ENCODE assay signal across 11 cellular contexts in genomic region chr5:150295172-150295611, GRCh38. TPM values are rescaled to one million over a fixed set of nuclear protein-coding genes. Genes with fewer than 3 reads are reported as not detected.
DNase-seq lines count a peak whose midpoint lies in the region; ATAC-seq and TF ChIP-seq lines count a peak whose summit lies in the region.
"Had no signal": no experiment of that assay in that cellular context is flagged by ENCODE, and none has a peak within 500 bp of the region (broad histone marks: within the 10 kb centered on the region; RNA-seq: fewer than 3 reads in every experiment).

No MANE protein-coding gene starts in this region.

- H3K4me3 Mint-ChIP-seq in stimulated activated memory B cell treated with anti-CD40 and anti-IgM and Interleukin-4, amounts not matched to agents 10 μg/mL and 1 μg/mL and 100 μg/mL, for 72 hours = no peak overlapping the region
- H3K4me3 Mint-ChIP-seq in stimulated activated naive B cell treated with anti-CD40 and anti-IgM and Interleukin-4, amounts not matched to agents 10 μg/mL and 1 μg/mL and 100 μg/mL, for 72 hours = no peak overlapping the region

- no peak for ATAC-seq in stimulated activated memory B cell treated with anti-CD40 and anti-IgM and Interleukin-4, amounts not matched to agents 10 μg/mL and 1 μg/mL and 100 μg/mL, for 72 hours
- ATAC-seq in GM18873 (IDR thresholded peaks at IDR 0.05; ENCODE audit: low FRiP score, unreplicated experiment) = no peak
- no peak for ATAC-seq in stimulated activated naive B cell treated with anti-CD40 and anti-IgM and Interleukin-4, amounts not matched to agents 10 μg/mL and 1 μg/mL and 100 μg/mL, for 72 hours (replicated peaks)

- CTCF ChIA-PET in A673 (lab: Charles Lee) = no interaction called here

- peak overlapping the region; percentile 71 for H3K27ac ChIP-seq in A673 (ENCODE audit: low read depth, low read length, poor library complexity, severe bottlenecking)
- H3K27ac ChIP-seq in brain microvascular endothelial cell = no peak overlapping the region
- H3K27ac ChIP-seq: thoracic aorta had no signal

- no peaks in the 10 kb centered on the region for H3K36me3 Mint-ChIP-seq in stimulated activated memory B cell treated with anti-CD40 and anti-IgM and Interleukin-4, amounts not matched to agents 10 μg/mL and 1 μg/mL and 100 μg/mL, for 72 hours
- H3K36me3 Mint-ChIP-seq in stimulated activated naive B cell treated with anti-CD40 and anti-IgM and Interleukin-4, amounts not matched to agents 10 μg/mL and 1 μg/mL and 100 μg/mL, for 72 hours = no peaks in the 10 kb centered on the region

- no peaks in the 10 kb centered on the region for H3K9me3 ChIP-seq in A673 (ENCODE audit: low read depth, low read length, poor library complexity, severe bottlenecking)
- H3K9me3 ChIP-seq: esophagus muscularis mucosa, thoracic aorta had no signal

- intact Hi-C loops in A673 (cut with micrococcal nuclease; ENCODE audit: unreplicated experiment) = no loop called here
- intact Hi-C loops in lower leg skin (cut with DNase I; ENCODE audit: low total_unique reads) = no loop called here

- no TSS peak for BruUV-seq in A673 (replicated peaks; lab: Mats Ljungman, UMichigan)

- H3K36me3 ChIP-seq in A673 (ENCODE audit: insufficient read depth, low read length, poor library complexity, severe bottlenecking) (no peaks in the 10 kb centered on the region), brain microvascular endothelial cell (replicated peaks) (no peaks in the 10 kb centered on the region)
- H3K36me3 ChIP-seq: thoracic aorta had no signal

- in situ Hi-C loops in brain microvascular endothelial cell (cut with HindIII; ENCODE audit: low pct_ligation_motif_present, low sequenced_read_pairs) = no loop called here

- H3K27me3 Mint-ChIP-seq in stimulated activated memory B cell treated with anti-CD40 and anti-IgM and Interleukin-4, amounts not matched to agents 10 μg/mL and 1 μg/mL and 100 μg/mL, for 72 hours = peaks cover 19% of the 10 kb centered on the region
- H3K27me3 Mint-ChIP-seq in stimulated activated naive B cell treated with anti-CD40 and anti-IgM and Interleukin-4, amounts not matched to agents 10 μg/mL and 1 μg/mL and 100 μg/mL, for 72 hours = peaks cover 16 to 27% of the 10 kb centered on the region in 2 donors

- H3K27me3 ChIP-seq in A673 (replicated peaks; ENCODE audit: insufficient read depth, low read depth, low read length, poor library complexity) (no peaks in the 10 kb centered on the region), brain microvascular endothelial cell (replicated peaks) (no peaks in the 10 kb centered on the region)
- H3K27me3 ChIP-seq: esophagus muscularis mucosa had no signal

- 13 to 29% methylated on average over 6 to 7 of the region's 10 CpGs for WGBS in lower leg skin, 2 donors

- POLR2A ChIA-PET in A673 (lab: Charles Lee; ENCODE audit: low non-redundant PET) = no interaction called here

- no peaks in the 10 kb centered on the region for H3K4me1 Mint-ChIP-seq in stimulated activated memory B cell treated with anti-CD40 and anti-IgM and Interleukin-4, amounts not matched to agents 10 μg/mL and 1 μg/mL and 100 μg/mL, for 72 hours
- H3K4me1 Mint-ChIP-seq in stimulated activated naive B cell treated with anti-CD40 and anti-IgM and Interleukin-4, amounts not matched to agents 10 μg/mL and 1 μg/mL and 100 μg/mL, for 72 hours = no peaks in the 10 kb centered on the region

- DNase-seq in A673 (ENCODE audit: low spot score) = peak; percentile 67
- DNase-seq in HPDE6-E6E7 (ENCODE audit: extremely low spot score) = peak; percentile 73
- DNase-seq in brain microvascular endothelial cell = peak; percentile 47
- DNase-seq in lower leg skin (ENCODE audit: low spot score in 2 of 2) = peak; percentile 66 to 91
- no peak for DNase-seq in activated CD8-positive, alpha-beta memory T cell treated with anti-CD3 and anti-CD28 coated beads for 24 hours
- no peak for DNase-seq in stimulated activated naive B cell treated with anti-CD40 and anti-IgM and Interleukin-4, amounts not matched to agents 10 μg/mL and 1 μg/mL and 100 μg/mL, for 72 hours
- DNase-seq: retina had no signal

- no peak for TF ChIP-seq CTCF in A673 (conservative IDR thresholded peaks at IDR 0.05; ENCODE audit: low read depth, low read length)
- no peak for TF ChIP-seq CTCF in brain microvascular endothelial cell (IDR thresholded peaks at IDR 0.05; ENCODE audit: low read depth, low read length, missing control alignments)
- TF ChIP-seq CTCF in lower leg skin (IDR thresholded peaks at IDR 0.05) = no peak

- H3K4me3 ChIP-seq in A673 (ENCODE audit: low read depth, low read length, poor library complexity, severe bottlenecking) = no peak overlapping the region
- no peak overlapping the region for H3K4me3 ChIP-seq in brain microvascular endothelial cell (ENCODE audit: low read depth, low read length)
- H3K4me3 ChIP-seq in lower leg skin (ENCODE audit: low read depth, poor library complexity, severe bottlenecking) = no peak overlapping the region
- H3K4me3 ChIP-seq: esophagus muscularis mucosa, thoracic aorta had no signal

- peaks cover 21% of the 10 kb centered on the region for H3K4me1 ChIP-seq in A673 (ENCODE audit: insufficient read depth, low read length, poor library complexity, severe bottlenecking)

- no peak for TF ChIP-seq POLR2A in lower leg skin (IDR thresholded peaks at IDR 0.05)

- no peaks in the 10 kb centered on the region for H3K9me3 Mint-ChIP-seq in stimulated activated memory B cell treated with anti-CD40 and anti-IgM and Interleukin-4, amounts not matched to agents 10 μg/mL and 1 μg/mL and 100 μg/mL, for 72 hours
- H3K9me3 Mint-ChIP-seq in stimulated activated naive B cell treated with anti-CD40 and anti-IgM and Interleukin-4, amounts not matched to agents 10 μg/mL and 1 μg/mL and 100 μg/mL, for 72 hours = no peaks in the 10 kb centered on the region

- no peak overlapping the region for H3K27ac Mint-ChIP-seq in stimulated activated memory B cell treated with anti-CD40 and anti-IgM and Interleukin-4, amounts not matched to agents 10 μg/mL and 1 μg/mL and 100 μg/mL, for 72 hours
- H3K27ac Mint-ChIP-seq in stimulated activated naive B cell treated with anti-CD40 and anti-IgM and Interleukin-4, amounts not matched to agents 10 μg/mL and 1 μg/mL and 100 μg/mL, for 72 hours = no peak overlapping the region

RNA-seq across cellular contexts. Expression of gene CAMK2A, which starts 5.6 kb away (rescaled TPM):
- total RNA-seq in A673 (2021) = not detected in 2 replicates
- total RNA-seq in lower leg skin = under 1 TPM in 1 of 4 donors, not detected in 3; 0.23 TPM

RNA-seq across cellular contexts. Expression of gene ARSI, which starts 7.5 kb away (rescaled TPM):
- total RNA-seq in A673 (2021) (0.15 and 0.30 TPM in 2 replicates), lower leg skin (1 to 10 TPM; 1.6 to 4.5 (median 2.6) TPM)

Comparison
In these comparisons a context has a peak if more than half of its experiments do, and no peak if none do; other contexts are left out.
1. DNase-seq: peak in A673 (single experiment), HPDE6-E6E7 (single experiment), brain microvascular endothelial cell (single experiment) and lower leg skin (2 of 2); none in activated CD8-positive, alpha-beta memory T cell treated with anti-CD3 and anti-CD28 coated beads for 24 hours (single experiment) and stimulated activated naive B cell treated with anti-CD40 and anti-IgM and Interleukin-4, amounts not matched to agents 10 μg/mL and 1 μg/mL and 100 μg/mL, for 72 hours (single experiment).